In genomic region chr10:48872234-48872633, GRCh38 we compare ENCODE assay signal across 31 cellular contexts.
"Had no signal": no experiment of that assay in that cellular context is flagged by ENCODE, and none has a peak within 500 bp of the region (broad histone marks: within the 10 kb centered on the region; RNA-seq: fewer than 3 reads in every experiment).

No MANE protein-coding gene starts in this region.

- H3K9me3 Mint-ChIP-seq: activated CD4-positive, alpha-beta T cell treated with anti-CD3 and anti-CD28 coated beads, Interleukin-2, amount 10 ng/mL, durations not matched to agents 24 days and 14 days; activated CD8-positive, alpha-beta T cell treated with anti-CD3 and anti-CD28 coated beads for 36 hours; activated naive CD4-positive, alpha-beta T cell treated with anti-CD3 and anti-CD28 coated beads, Interleukin-2, amount 50 U/mL, for 72 hours; activated T-cell treated with anti-CD3 and anti-CD28 coated beads, Interleukin-2, amount 50 U/mL, for 72 hours; activated T-helper 17 cell treated with anti-CD3 and anti-CD28 coated beads, Interleukin-2, amount 50 U/mL, for 72 hours had no signal

- H3K27me3 ChIP-seq: adrenal gland, body of pancreas, breast epithelium had no signal

- H3K4me1 ChIP-seq: adrenal gland, body of pancreas, breast epithelium had no signal

- H3K4me1 Mint-ChIP-seq: activated CD4-positive, alpha-beta T cell treated with anti-CD3 and anti-CD28 coated beads, Interleukin-2, amount 10 ng/mL, durations not matched to agents 24 days and 14 days; activated T-helper 17 cell treated with anti-CD3 and anti-CD28 coated beads, Interleukin-2, amount 50 U/mL, for 72 hours had no signal

- H3K4me3 Mint-ChIP-seq: activated CD4-positive, alpha-beta T cell treated with anti-CD3 and anti-CD28 coated beads, Interleukin-2, amount 10 ng/mL, durations not matched to agents 24 days and 14 days; activated CD8-positive, alpha-beta T cell treated with anti-CD3 and anti-CD28 coated beads for 36 hours; activated T-cell treated with anti-CD3 and anti-CD28 coated beads, Interleukin-2, amount 50 U/mL, for 72 hours; activated T-helper 17 cell treated with anti-CD3 and anti-CD28 coated beads, Interleukin-2, amount 50 U/mL, for 72 hours had no signal

- H3K36me3 Mint-ChIP-seq: activated naive CD4-positive, alpha-beta T cell treated with anti-CD3 and anti-CD28 coated beads, Interleukin-2, amount 50 U/mL, for 72 hours had no signal

- FAIRE-seq: astrocyte had no signal

- H3K27ac ChIP-seq: adrenal gland, body of pancreas, breast epithelium, WERI-Rb-1 had no signal

- H3K4me3 ChIP-seq: adrenal gland, body of pancreas, breast epithelium had no signal

- ATAC-seq: activated CD8-positive, alpha-beta T cell treated with anti-CD3 and anti-CD28 coated beads for 36 hours; activated naive CD4-positive, alpha-beta T cell treated with anti-CD3 and anti-CD28 coated beads, Interleukin-2, amount 50 U/mL, for 72 hours; activated T-cell treated with anti-CD3 and anti-CD28 coated beads, Interleukin-2, amount 50 U/mL, for 72 hours; activated T-helper 17 cell treated with anti-CD3 and anti-CD28 coated beads, Interleukin-2, amount 50 U/mL, for 72 hours; body of pancreas had no signal

- H3K9me3 ChIP-seq: adrenal gland, body of pancreas, breast epithelium had no signal

- H3K27ac Mint-ChIP-seq: activated CD4-positive, alpha-beta T cell treated with anti-CD3 and anti-CD28 coated beads, Interleukin-2, amount 10 ng/mL, durations not matched to agents 24 days and 14 days; activated CD8-positive, alpha-beta T cell treated with anti-CD3 and anti-CD28 coated beads for 36 hours; activated naive CD4-positive, alpha-beta T cell treated with anti-CD3 and anti-CD28 coated beads, Interleukin-2, amount 50 U/mL, for 72 hours; activated T-cell treated with anti-CD3 and anti-CD28 coated beads, Interleukin-2, amount 50 U/mL, for 72 hours; activated T-helper 17 cell treated with anti-CD3 and anti-CD28 coated beads, Interleukin-2, amount 50 U/mL, for 72 hours had no signal

- H3K36me3 ChIP-seq: adrenal gland, breast epithelium, WERI-Rb-1 had no signal

- DNase-seq: activated CD4-positive, alpha-beta T cell treated with anti-CD3 and anti-CD28 coated beads, Interleukin-2, amount 10 ng/mL, durations not matched to agents 24 days and 14 days; activated CD4-positive, alpha-beta T cell treated with anti-CD3 and anti-CD28 coated beads, Interleukin-2, amount 50 U/mL, for 4 hours; activated CD8-positive, alpha-beta T cell treated with anti-CD3 and anti-CD28 coated beads for 36 hours; activated effector memory CD4-positive, alpha-beta T cell treated with anti-CD3 and anti-CD28 coated beads, Interleukin-2, amount 50 U/mL, for 16 hours; activated naive CD4-positive, alpha-beta T cell treated with Interleukin-2 at 50 U/mL for 16 hours; activated T-cell treated with anti-CD3 and anti-CD28 coated beads, Interleukin-2, amount 50 U/mL, for 1 hour; activated T-cell treated with anti-CD3 and anti-CD28 coated beads, Interleukin-2, amount 50 U/mL, for 72 hours; adrenal gland; body of pancreas; cerebellar nuclear complex; MM.1S; MV-4-11; NCI-H1092; NCI-H1436 treated with DMSO at 0.1 percent for 48 hours; NCI-H1694 treated with DMSO at 0.1 percent for 48 hours; NCI-H2029; NCI-H510A; NCI-H526; NCI-H748 treated with DMSO at 0.1 percent for 48 hours; NK-92 treated with Interleukin-12 subunit alpha and Interleukin-12 subunit beta, amount 100 ng/mL, for 24 hours; OCI-M1; Right ventricle myocardium superior; SW 1271; T-helper 1 cell; T-helper 2 cell; T-helper 9 cell; WERI-Rb-1 had no signal
